Comparison of ENCODE assay signal across 8 cellular contexts in the genomic region with DNA sequence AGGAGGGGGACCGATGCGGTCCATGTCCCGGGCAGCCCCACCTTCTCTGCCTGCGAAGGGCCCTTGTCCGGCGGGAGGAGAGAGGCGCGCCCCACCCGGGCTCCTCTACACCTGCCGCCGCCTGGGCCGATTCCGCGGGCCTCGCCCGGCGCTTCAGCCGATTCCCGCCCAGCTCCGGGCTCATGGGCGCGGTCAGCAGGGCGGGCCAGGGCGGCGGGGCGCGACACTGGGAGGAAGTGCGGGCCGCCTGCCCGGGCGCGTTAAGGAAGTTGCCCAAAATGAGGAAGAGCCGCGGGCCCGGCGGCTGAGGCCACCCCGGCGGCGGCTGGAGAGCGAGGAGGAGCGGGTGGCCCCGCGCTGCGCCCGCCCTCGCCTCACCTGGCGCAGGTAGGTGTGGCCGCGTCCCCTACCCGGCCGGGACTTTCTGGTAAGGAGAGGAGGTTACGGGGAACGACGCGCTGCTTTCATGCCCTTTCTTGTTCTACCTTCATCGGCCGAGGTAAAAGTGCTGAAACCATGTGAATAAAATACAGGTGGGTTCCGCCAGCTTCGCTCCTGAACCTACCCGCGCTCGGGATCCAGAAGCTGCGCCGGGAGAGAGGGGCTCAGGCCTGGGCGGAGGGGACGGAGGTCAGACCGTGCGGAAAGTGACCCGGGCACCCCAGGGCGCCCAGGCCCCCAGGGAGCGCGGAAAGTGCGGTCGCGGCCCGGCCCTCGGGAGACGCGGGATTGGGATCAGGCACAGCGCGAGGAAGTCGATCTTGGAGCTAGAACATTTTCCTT. TPM values are rescaled to one million over a fixed set of nuclear protein-coding genes. Genes with fewer than 3 reads are reported as not detected.
DNase-seq lines count a peak whose midpoint lies in the region; FAIRE-seq and TF ChIP-seq lines count a peak whose summit lies in the region.

TSS of gene SYK (plus strand) at position 313 of the 783 bp plus-strand sequence. CDS start 42,080 bp downstream, outside the sequence.

- H3K27ac Mint-ChIP-seq in activated naive CD8-positive, alpha-beta T cell treated with anti-CD3 and anti-CD28 coated beads for 36 hours, result no peak within 1 kb of the TSS

- H3K27ac ChIP-seq in keratinocyte (ENCODE audit: control insufficient read depth, insufficient read depth, low read length) (peak within 1 kb of the TSS; percentile 52), stomach smooth muscle (ENCODE audit: low read length) (no peak within 1 kb of the TSS)

- H3K4me1 Mint-ChIP-seq in activated naive CD8-positive, alpha-beta T cell treated with anti-CD3 and anti-CD28 coated beads for 36 hours, result no peaks in the 10 kb centered on the region

- peak within 1 kb of the TSS; percentile 91 for H2AFZ ChIP-seq in keratinocyte (ENCODE audit: control insufficient read depth, low read length)

- H3K36me3 ChIP-seq in H7 (replicated peaks; ENCODE audit: control insufficient read depth, insufficient read depth, low read length), result no peaks in the 10 kb centered on the region
- H3K36me3 ChIP-seq in keratinocyte (ENCODE audit: control insufficient read depth in 2 of 2, extremely low read depth in 1 of 2, insufficient read depth in 2 of 2, low read length in 2 of 2), result no peaks in the 10 kb centered on the region
- no peaks in the 10 kb centered on the region for H3K36me3 ChIP-seq in stomach smooth muscle (ENCODE audit: control insufficient read depth in 2 of 2, insufficient read depth in 2 of 2, low read length in 2 of 2)

- peaks cover 12% of the 10 kb centered on the region for H3K4me1 ChIP-seq in keratinocyte (ENCODE audit: control insufficient read depth, extremely low read depth, insufficient read depth, low read length)
- no peaks in the 10 kb centered on the region for H3K4me1 ChIP-seq in stomach smooth muscle (ENCODE audit: control insufficient read depth, insufficient read depth, low read length)

- peak within 1 kb of the TSS; percentile 71 for H3K4me3 Mint-ChIP-seq in activated naive CD8-positive, alpha-beta T cell treated with anti-CD3 and anti-CD28 coated beads for 36 hours

- H4K20me1 ChIP-seq in keratinocyte (ENCODE audit: control insufficient read depth, extremely low read depth, insufficient read depth, low read length), result no peaks in the 10 kb centered on the region

- H3K27me3 Mint-ChIP-seq in activated naive CD8-positive, alpha-beta T cell treated with anti-CD3 and anti-CD28 coated beads for 36 hours, result peaks cover 85% of the 10 kb centered on the region

- DNase-seq in NCI-H2029 (lab: John Stamatoyannopoulos, UW) (peak; percentile 73), NCI-H2029 treated with DMSO at 0.1 percent for 48 hours (lab: John Stamatoyannopoulos, UW) (no peak), H7 (peak; percentile 85), NCI-H146 (lab: John Stamatoyannopoulos, UW) (peak; percentile 75), keratinocyte (ENCODE audit: low read depth, low spot score) (no peak), NCI-H446 (lab: John Stamatoyannopoulos, UW) (no peak)
- DNase-seq in activated naive CD8-positive, alpha-beta T cell treated with anti-CD3 and anti-CD28 coated beads for 36 hours, result no peak

- peak within 1 kb of the TSS; percentile 97 for H3K4me2 ChIP-seq in keratinocyte (ENCODE audit: control insufficient read depth, extremely low read depth, insufficient read depth, low read depth, low read length)

- peaks cover 32% of the 10 kb centered on the region for H3K27me3 ChIP-seq in H7 (ENCODE audit: control insufficient read depth, insufficient read depth, low read length)
- peaks cover 4% of the 10 kb centered on the region for H3K27me3 ChIP-seq in keratinocyte (ENCODE audit: control insufficient read depth, extremely low read depth, insufficient read depth, low read length)
- H3K27me3 ChIP-seq in stomach smooth muscle (ENCODE audit: control insufficient read depth in 1 of 2, insufficient read depth in 2 of 2, low read length in 2 of 2), result peaks cover 8 to 19% of the 10 kb centered on the region in 2 donors

- H3K9ac ChIP-seq in keratinocyte (ENCODE audit: control insufficient read depth, extremely low read depth, insufficient read depth, low read length) (peak within 1 kb of the TSS; percentile 79), stomach smooth muscle (ENCODE audit: low read length in 2 of 2) (peak within 1 kb of the TSS in 1 of 2 donors; percentile 33)

- FAIRE-seq in keratinocyte (lab: Jason Lieb, UNC), result no peak

- H3K4me3 ChIP-seq in H7 (ENCODE audit: insufficient read depth, low read depth, low read length), result peak within 1 kb of the TSS; percentile 57
- peak within 1 kb of the TSS; percentile 64 to 84 (median 79) for H3K4me3 ChIP-seq in keratinocyte (ENCODE audit: control insufficient read depth in 2 of 3, extremely low read depth in 1 of 3, insufficient read depth in 2 of 3, low read depth in 1 of 3, low read length in 3 of 3)
- peak within 1 kb of the TSS; percentile 46 to 54 for H3K4me3 ChIP-seq in stomach smooth muscle (ENCODE audit: low read length in 2 of 2)

- no peaks in the 10 kb centered on the region for H3K9me1 ChIP-seq in keratinocyte (ENCODE audit: control insufficient read depth, extremely low read depth, insufficient read depth, low read length)

- dilution Hi-C loops in keratinocyte (cut with MboI; ENCODE audit: extremely low pct_ligation_motif_present, low sequenced_read_pairs), result no loop called here

- H3K9me3 Mint-ChIP-seq in activated naive CD8-positive, alpha-beta T cell treated with anti-CD3 and anti-CD28 coated beads for 36 hours, result no peaks in the 10 kb centered on the region

- TF ChIP-seq CTCF in keratinocyte (optimal IDR thresholded peaks at IDR 0.05 in 1 of 3, IDR thresholded peaks at IDR 0.05 in 1 of 3, conservative IDR thresholded peaks at IDR 0.05 in 1 of 3; ENCODE audit: extremely low read depth in 1 of 3, insufficient read depth in 2 of 3, low read length in 3 of 3), result no peak

- no peaks in the 10 kb centered on the region for H3K36me3 Mint-ChIP-seq in activated naive CD8-positive, alpha-beta T cell treated with anti-CD3 and anti-CD28 coated beads for 36 hours

- no peaks in the 10 kb centered on the region for H3K79me2 ChIP-seq in keratinocyte (ENCODE audit: control insufficient read depth, insufficient read depth, low read length)

- no peaks in the 10 kb centered on the region for H3K9me3 ChIP-seq in keratinocyte (ENCODE audit: control insufficient read depth, low read depth, low read length)
- no peaks in the 10 kb centered on the region for H3K9me3 ChIP-seq in stomach smooth muscle (ENCODE audit: control insufficient read depth in 2 of 2, low read length in 2 of 2)

RNA-seq across cellular contexts. Expression of gene SYK, which starts in this region (rescaled TPM):
- total RNA-seq in H7 (2014; rRNA removed; shearing (Covaris generic)), result 0.38 and 2.7 TPM in 2 replicates
- under 1 TPM; 0.37 to 0.48 TPM for total RNA-seq in activated naive CD8-positive, alpha-beta T cell treated with anti-CD3 and anti-CD28 coated beads for 36 hours
- polyA plus RNA-seq in keratinocyte, result 1.4 to 2.0 TPM (median 1.8 TPM) in 3 replicates
- polyA plus RNA-seq in keratinocyte (2011; ENCODE audit: low read depth), result 1.8 TPM
- polyA plus RNA-seq in keratinocyte (2011; cell fraction: cytosol; rRNA removed), result 1.7 and 2.4 TPM in 2 replicates
- 1.9 and 2.2 TPM in 2 replicates for polyA plus RNA-seq in keratinocyte (2011; cell fraction: nucleus; rRNA removed)
- polyA plus RNA-seq in keratinocyte (2012; ENCODE audit: low replicate concordance), result 2.4 and 2.5 TPM in 2 replicates
- 1.4 to 3.4 TPM (median 1.6 TPM) in 3 replicates for polyA minus RNA-seq in keratinocyte
- 8.4 TPM for polyA minus RNA-seq in keratinocyte (2011; cell fraction: cytosol; rRNA and poly(A)+ RNA removed)
- polyA minus RNA-seq in keratinocyte (2011; cell fraction: nucleus; rRNA and poly(A)+ RNA removed), result 1.8 and 3.3 TPM in 2 replicates

Comparison
In these comparisons a context has a peak if more than half of its experiments do, and no peak if none do; other contexts are left out.
1. DNase-seq: peak in NCI-H2029 (single experiment), H7 (single experiment) and NCI-H146 (single experiment); none in NCI-H2029 treated with DMSO at 0.1 percent for 48 hours (single experiment), activated naive CD8-positive, alpha-beta T cell treated with anti-CD3 and anti-CD28 coated beads for 36 hours (single experiment), keratinocyte (single experiment) and NCI-H446 (0 of 2).
2. Peak in every context shown above with its lines, with median percentiles within 50 percentile points of each other: H3K4me3 ChIP-seq.